7 cellular contexts compared by ENCODE assay signal in genomic region chr10:50548486-50548885, GRCh38.
DNase-seq lines count a peak whose midpoint lies in the region; TF ChIP-seq lines count a peak whose summit lies in the region.
"Not testable (repeated sequence)": the region's sequence is repeated elsewhere in the genome, so short reads cannot be mapped to it uniquely, and the experiment has no call there.

No MANE protein-coding gene starts in this region.

- peaks cover 13% of the 10 kb centered on the region for H3K9me3 Mint-ChIP-seq in activated naive CD8-positive, alpha-beta T cell treated with anti-CD3 and anti-CD28 coated beads for 36 hours

- peak overlapping the region; percentile 43 for H3K27ac Mint-ChIP-seq in activated naive CD8-positive, alpha-beta T cell treated with anti-CD3 and anti-CD28 coated beads for 36 hours

- not testable (repeated sequence) for H3K27me3 ChIP-seq in esophagus muscularis mucosa

- H3K4me3 Mint-ChIP-seq in activated naive CD8-positive, alpha-beta T cell treated with anti-CD3 and anti-CD28 coated beads for 36 hours = not testable (repeated sequence)

- peaks cover 47% of the 10 kb centered on the region for H3K4me1 Mint-ChIP-seq in activated naive CD8-positive, alpha-beta T cell treated with anti-CD3 and anti-CD28 coated beads for 36 hours

- not testable (repeated sequence) for H3K36me3 ChIP-seq in esophagus muscularis mucosa

- not testable (repeated sequence) for H3K27ac ChIP-seq in esophagus muscularis mucosa (replicated peaks in 1 of 4)

- peaks cover 24% of the 10 kb centered on the region for H3K36me3 Mint-ChIP-seq in activated naive CD8-positive, alpha-beta T cell treated with anti-CD3 and anti-CD28 coated beads for 36 hours

- H3K9me3 ChIP-seq in esophagus muscularis mucosa = not testable (repeated sequence)

- TF ChIP-seq CTCF in AG09319 (IDR thresholded peaks at IDR 0.05; ENCODE audit: low read depth, low read length); esophagus muscularis mucosa (IDR thresholded peaks at IDR 0.05); fibroblast of mammary gland (conservative IDR thresholded peaks at IDR 0.05; ENCODE audit: control insufficient read depth, insufficient read depth, low read depth, low read length): not testable (repeated sequence)

- WGBS in esophagus muscularis mucosa = 90% methylated on average over 1 of the region's 1 CpG

- peak; percentile 28 for DNase-seq in AG09319 (ENCODE audit: extremely low read depth, low read depth)
- DNase-seq in EH (ENCODE audit: low read depth) = peak; percentile 44
- peak; percentile 28 for DNase-seq in RPMI7951 (ENCODE audit: low read depth)
- DNase-seq in activated naive CD8-positive, alpha-beta T cell treated with anti-CD3 and anti-CD28 coated beads for 36 hours = not testable (repeated sequence)
- DNase-seq in esophagus muscularis mucosa (ENCODE audit: extremely low spot score) = peak; percentile 12
- DNase-seq in fibroblast of mammary gland (ENCODE audit: low read depth) = peak; percentile 71
- peak; percentile 52 for DNase-seq in fibroblast of the conjunctiva (ENCODE audit: low read depth)

- intact Hi-C loops in esophagus muscularis mucosa (cut with DNase I) = not testable (repeated sequence)

- not testable (repeated sequence) for H3K27me3 Mint-ChIP-seq in activated naive CD8-positive, alpha-beta T cell treated with anti-CD3 and anti-CD28 coated beads for 36 hours

- H3K4me1 ChIP-seq in esophagus muscularis mucosa = peaks cover 28 to 55% (median 32%) of the 10 kb centered on the region in 4 donors

- H3K4me3 ChIP-seq in esophagus muscularis mucosa; fibroblast of mammary gland (ENCODE audit: control insufficient read depth, low read depth, low read length): not testable (repeated sequence)

- not testable (repeated sequence) for TF ChIP-seq EP300 in esophagus muscularis mucosa (IDR thresholded peaks at IDR 0.05)

- TF ChIP-seq POLR2A in esophagus muscularis mucosa (IDR thresholded peaks at IDR 0.05; ENCODE audit: low read depth) = not testable (repeated sequence)
